ENCODE assay signal across 7 cellular contexts in the genomic region with DNA sequence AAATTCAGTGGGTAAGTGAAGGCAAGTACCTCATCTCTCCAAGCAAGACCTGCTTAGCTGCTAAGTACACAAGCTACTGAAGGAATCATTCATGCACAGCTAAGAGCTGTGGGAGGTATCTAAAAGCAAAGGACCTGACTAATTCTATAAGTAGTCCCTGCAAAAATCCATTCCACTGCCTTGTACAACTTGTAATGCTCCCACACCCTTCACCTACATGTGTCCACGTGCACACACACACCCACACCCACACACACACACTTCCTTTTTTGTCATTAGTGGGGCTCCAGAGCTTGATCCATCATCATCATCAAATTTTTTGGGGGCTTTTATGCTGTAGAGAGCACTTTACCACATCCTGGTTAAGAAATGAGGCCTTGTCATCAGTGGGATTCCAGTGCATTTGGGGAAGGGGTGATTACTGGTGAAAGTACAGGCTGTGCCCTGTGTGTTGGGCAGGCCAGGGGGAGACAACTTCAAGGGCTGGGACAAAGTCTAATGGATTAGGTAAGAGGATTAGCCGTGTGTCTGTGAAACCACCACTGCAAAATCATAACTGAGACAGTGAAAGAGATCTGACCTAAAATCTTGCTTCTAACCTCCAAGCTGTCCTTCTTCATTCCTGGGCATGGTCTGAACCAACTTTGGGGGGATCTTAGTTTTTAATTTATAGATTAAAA.
DNase-seq lines count a peak whose midpoint lies in the region; ATAC-seq and TF ChIP-seq lines count a peak whose summit lies in the region.
"Not testable (repeated sequence)": the region's sequence is repeated elsewhere in the genome, so short reads cannot be mapped to it uniquely, and the experiment has no call there.

No MANE protein-coding gene starts in this region.

- TF ChIP-seq CTCF in GM12865 (IDR thresholded peaks at IDR 0.05; ENCODE audit: insufficient read depth, low read depth, low read length, missing control alignments); epithelial cell of esophagus (IDR thresholded peaks at IDR 0.05; ENCODE audit: insufficient read depth, low read depth, low read length, missing control alignments): not testable (repeated sequence)

- not testable (repeated sequence) for H3K36me3 Mint-ChIP-seq in stimulated activated memory B cell treated with anti-CD40 and anti-IgM and Interleukin-4, amounts not matched to agents 10 μg/mL and 1 μg/mL and 100 μg/mL, for 72 hours

- H3K4me1 Mint-ChIP-seq in stimulated activated memory B cell treated with anti-CD40 and anti-IgM and Interleukin-4, amounts not matched to agents 10 μg/mL and 1 μg/mL and 100 μg/mL, for 72 hours, result not testable (repeated sequence)

- DNase-seq in GM12865 (ENCODE audit: low read depth) (peak; percentile 13), NCI-H82 treated with DMSO at 0.1 percent for 48 hours (lab: John Stamatoyannopoulos, UW; ENCODE audit: unreplicated experiment) (peak; percentile 1), epithelial cell of esophagus (ENCODE audit: low read depth) (peak; percentile 44)

- ATAC-seq in GM19351 (IDR thresholded peaks at IDR 0.05; ENCODE audit: unreplicated experiment) (peak; percentile 79), HG02885 (IDR thresholded peaks at IDR 0.05; ENCODE audit: poor library complexity, unreplicated experiment) (peak; percentile 88)
- peak; percentile 70 for ATAC-seq in stimulated activated memory B cell treated with anti-CD40 and anti-IgM and Interleukin-4, amounts not matched to agents 10 μg/mL and 1 μg/mL and 100 μg/mL, for 72 hours

- H3K27ac Mint-ChIP-seq in stimulated activated memory B cell treated with anti-CD40 and anti-IgM and Interleukin-4, amounts not matched to agents 10 μg/mL and 1 μg/mL and 100 μg/mL, for 72 hours, result not testable (repeated sequence)

- H3K27me3 ChIP-seq in layer of hippocampus (ENCODE audit: control insufficient read depth, insufficient read depth, low read length), result not testable (repeated sequence)

- H3K27ac ChIP-seq in layer of hippocampus (ENCODE audit: low read depth, low read length), result peak overlapping the region; percentile 35

- not testable (repeated sequence) for H3K27me3 Mint-ChIP-seq in stimulated activated memory B cell treated with anti-CD40 and anti-IgM and Interleukin-4, amounts not matched to agents 10 μg/mL and 1 μg/mL and 100 μg/mL, for 72 hours

- H3K4me3 ChIP-seq in GM12865 (ENCODE audit: low read depth, low read length); epithelial cell of esophagus (ENCODE audit: low read length): not testable (repeated sequence)

- H3K4me3 Mint-ChIP-seq in stimulated activated memory B cell treated with anti-CD40 and anti-IgM and Interleukin-4, amounts not matched to agents 10 μg/mL and 1 μg/mL and 100 μg/mL, for 72 hours, result not testable (repeated sequence)

- H3K9me3 Mint-ChIP-seq in stimulated activated memory B cell treated with anti-CD40 and anti-IgM and Interleukin-4, amounts not matched to agents 10 μg/mL and 1 μg/mL and 100 μg/mL, for 72 hours, result not testable (repeated sequence)
